Comparison of ENCODE assay signal across 1 cellular context in the genomic region with DNA sequence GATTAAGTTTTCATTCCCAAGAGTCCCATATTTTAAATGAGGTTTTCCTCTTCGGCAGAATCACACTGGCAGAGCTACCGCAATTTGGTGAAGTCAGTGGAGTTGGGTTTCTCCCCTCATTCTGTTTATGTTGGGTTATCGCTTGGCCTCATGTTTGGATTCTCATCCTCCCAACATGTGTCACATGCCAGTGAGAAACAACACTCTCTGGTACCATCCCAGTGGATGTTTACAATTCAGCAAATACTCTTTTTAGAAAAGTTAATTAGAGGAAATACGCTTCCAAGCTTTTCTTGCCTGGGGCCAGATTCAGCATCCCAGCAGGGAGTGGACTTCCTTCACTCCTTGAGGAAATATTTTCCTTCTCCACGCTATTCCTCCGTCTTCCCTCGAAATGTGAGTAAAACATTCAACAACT.
TF ChIP-seq lines count a peak whose summit lies in the region.

No MANE protein-coding gene starts in this region.

TF ChIP-seq in IMR-90, 13 proteins besides CTCF, POLR2A, EP300 and RAD21:
- TF ChIP-seq MXI1 (IDR thresholded peaks at IDR 0.05; ENCODE audit: borderline replicate concordance, low read depth, low read length): no peak
- peak; percentile 62; the same call in 1 of the 2 replicates for TF ChIP-seq BHLHE40 (IDR thresholded peaks at IDR 0.05; ENCODE audit: low read depth, low read length)
- no peak for TF ChIP-seq CEBPB (IDR thresholded peaks at IDR 0.05; ENCODE audit: low read depth, low read length)
- no peak for TF ChIP-seq RFX5 (IDR thresholded peaks at IDR 0.05; ENCODE audit: low read depth, low read length)
- no peak for TF ChIP-seq MAZ (IDR thresholded peaks at IDR 0.05; ENCODE audit: borderline replicate concordance, low read depth, low read length)
- TF ChIP-seq CHD1 (IDR thresholded peaks at IDR 0.05; ENCODE audit: low read depth, low read length): no peak
- TF ChIP-seq USF2 (IDR thresholded peaks at IDR 0.05; ENCODE audit: low read depth, low read length): peak; percentile 43; the same call in 1 of the 2 replicates
